In the genomic region with DNA sequence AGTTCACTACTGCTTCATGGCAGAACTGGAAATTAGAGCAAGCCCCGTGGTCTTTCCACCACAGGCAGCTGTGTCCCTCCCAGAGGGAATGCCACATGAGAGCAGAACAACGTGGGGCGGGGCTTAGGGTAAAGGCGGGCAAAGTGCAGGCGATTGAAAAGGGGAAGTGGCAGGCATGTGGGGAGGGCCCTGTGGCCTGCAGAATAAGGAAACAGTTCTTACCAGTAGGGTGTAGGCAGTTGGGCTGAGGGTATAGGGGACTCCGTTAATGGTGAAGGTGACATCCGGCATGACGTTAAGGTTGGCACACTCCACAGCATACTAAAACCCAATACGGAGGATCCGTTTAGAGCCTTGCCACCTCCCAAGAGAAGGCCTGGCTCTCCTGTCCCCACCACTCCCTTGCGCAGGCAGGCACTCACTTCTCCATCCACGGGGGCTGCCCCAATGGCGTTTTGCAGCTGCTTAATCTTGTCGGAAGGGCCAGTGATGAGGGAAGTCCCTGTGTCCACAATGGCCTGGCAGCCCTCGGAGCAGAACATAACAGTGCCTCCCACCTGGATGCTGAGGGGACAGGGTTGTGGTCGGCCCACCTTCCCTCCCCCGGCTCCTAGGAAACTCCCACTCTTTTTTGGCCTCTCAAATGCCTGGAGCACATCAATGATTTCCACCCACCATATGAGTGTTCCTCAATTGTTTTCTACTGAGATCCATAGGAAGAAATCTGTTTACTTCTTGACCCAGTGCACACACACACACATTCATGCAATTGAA, we compare ENCODE assay signal across 9 cellular contexts. TPM values are rescaled to one million over a fixed set of nuclear protein-coding genes. Genes with fewer than 3 reads are reported as not detected.
A peak's percentile ranks its signal among the peaks of the same experiment; 100 is the strongest.
DNase-seq lines count a peak whose midpoint lies in the region; ATAC-seq and TF ChIP-seq lines count a peak whose summit lies in the region.
"Had no signal": no experiment of that assay in that cellular context is flagged by ENCODE, and none has a peak within 500 bp of the region (broad histone marks: within the 10 kb centered on the region; RNA-seq: fewer than 3 reads in every experiment).

No MANE protein-coding gene starts in this region.

- no peaks in the 10 kb centered on the region for H3K9me2 ChIP-seq in SU-DHL-6 (replicated peaks; ENCODE audit: insufficient read depth, low read length)

- H2AFZ ChIP-seq in SU-DHL-6 (ENCODE audit: low read depth, low read length, severe bottlenecking), result peak overlapping the region; percentile 89

- no peaks in the 10 kb centered on the region for H3F3A ChIP-seq in SU-DHL-6 (ENCODE audit: insufficient read depth)

- H3K36me3 ChIP-seq in CD4-positive, alpha-beta memory T cell (ENCODE audit: insufficient read depth, low read length), result no peaks in the 10 kb centered on the region
- H3K36me3 ChIP-seq in SU-DHL-6 (ENCODE audit: low read length), result no peaks in the 10 kb centered on the region
- H3K36me3 ChIP-seq in heart right ventricle, result no peaks in the 10 kb centered on the region

- DNase-seq in CD4-positive, alpha-beta memory T cell, result peak in 4 of 5 donors; percentile 2 to 35 (median 17)
- DNase-seq in heart right ventricle (peak; percentile 54 to 65), NCI-H2196 treated with DMSO at 0.1 percent for 48 hours (lab: John Stamatoyannopoulos, UW; ENCODE audit: unreplicated experiment) (no peak), retina (no peak)
- DNase-seq in stimulated activated CD8-positive, alpha-beta memory T cell treated with anti-CD3 and anti-CD28 coated beads, Interleukin-7, amount 100 ng/mL, for 24 hours (ENCODE audit: low read depth), result peak; percentile 7

- ATAC-seq in GM19351 (IDR thresholded peaks at IDR 0.05; ENCODE audit: unreplicated experiment), result peak; percentile 99
- ATAC-seq in HG03196 (IDR thresholded peaks at IDR 0.05; ENCODE audit: unreplicated experiment), result peak; percentile 92
- peak; percentile 68 to 93 (median 83) for ATAC-seq in heart right ventricle

- intact Hi-C loops in CD4-positive, alpha-beta memory T cell (cut with micrococcal nuclease), result no loop called here
- intact Hi-C loops in heart right ventricle (cut with DNase I), result no loop called here

- peaks cover 5 to 14% (median 9%) of the 10 kb centered on the region in 4 donors for H3K4me1 Mint-ChIP-seq in CD4-positive, alpha-beta memory T cell

- CTCF ChIA-PET in CD4-positive, alpha-beta memory T cell (lab: Charles Lee; ENCODE audit: partially characterized antibody), result no interaction called here

- peak overlapping the region in 3 of 7 donors; percentile 25 to 67 (median 33) for H3K27ac Mint-ChIP-seq in CD4-positive, alpha-beta memory T cell
- H3K27ac Mint-ChIP-seq: nephron had no signal

- no peaks in the 10 kb centered on the region for H4K20me1 ChIP-seq in SU-DHL-6 (ENCODE audit: low read depth, low read length)

- H3K4me2 ChIP-seq in SU-DHL-6 (ENCODE audit: low read depth, low read length, poor library complexity, severe bottlenecking), result peak overlapping the region; percentile 39

- no peaks in the 10 kb centered on the region for H3K79me2 ChIP-seq in SU-DHL-6 (ENCODE audit: insufficient read depth, low read length)

- peaks cover 8% of the 10 kb centered on the region for H3K4me1 ChIP-seq in CD4-positive, alpha-beta memory T cell (ENCODE audit: insufficient read depth, low read length)
- peaks cover 0 to 22% (median 0%) of the 10 kb centered on the region in 9 donors for H3K4me1 ChIP-seq in heart right ventricle

- peak overlapping the region; percentile 29; the same call in 1 of the 2 replicates for H3K9ac ChIP-seq in SU-DHL-6 (ENCODE audit: low read length)

- H3K27ac ChIP-seq in CD4-positive, alpha-beta memory T cell (ENCODE audit: low read depth, low read length), result no peak overlapping the region
- peak overlapping the region; percentile 42 for H3K27ac ChIP-seq in SU-DHL-6 (ENCODE audit: low read depth, low read length)
- peak overlapping the region in 1 of 10 donors; percentile 61 for H3K27ac ChIP-seq in heart right ventricle

- H3K36me3 Mint-ChIP-seq in CD4-positive, alpha-beta memory T cell, result no peaks in the 10 kb centered on the region

- no peaks in the 10 kb centered on the region for H3K27me3 ChIP-seq in CD4-positive, alpha-beta memory T cell (ENCODE audit: insufficient read depth, low read length)
- H3K27me3 ChIP-seq in SU-DHL-6 (ENCODE audit: low read length) (no peaks in the 10 kb centered on the region), heart right ventricle (no peaks in the 10 kb centered on the region)

- H3K4me3 ChIP-seq in CD4-positive, alpha-beta memory T cell (ENCODE audit: low read length in 2 of 2), result no peak overlapping the region
- H3K4me3 ChIP-seq in SU-DHL-6 (ENCODE audit: insufficient read depth, low read length, poor library complexity, severe bottlenecking) (no peak overlapping the region), heart right ventricle (no peak overlapping the region)

- POLR2A ChIA-PET in CD4-positive, alpha-beta memory T cell (lab: Charles Lee; ENCODE audit: partially characterized antibody), result no interaction called here

- peak overlapping the region in 4 of 8 donors; percentile 13 to 54 (median 42) for H3K4me3 Mint-ChIP-seq in CD4-positive, alpha-beta memory T cell
- H3K4me3 Mint-ChIP-seq: nephron had no signal

- H3K9me3 ChIP-seq in CD4-positive, alpha-beta memory T cell (ENCODE audit: control insufficient read depth in 1 of 2, low read length in 2 of 2), result no peaks in the 10 kb centered on the region
- no peaks in the 10 kb centered on the region for H3K9me3 ChIP-seq in SU-DHL-6 (ENCODE audit: insufficient read depth, low read length)
- H3K9me3 ChIP-seq in heart right ventricle, result no peaks in the 10 kb centered on the region

- 71 to 77% methylated on average over 17 of the region's 17 CpGs for WGBS in heart right ventricle, 2 donors

- peaks cover 0 to 2% (median 0%) of the 10 kb centered on the region in 8 donors for H3K9me3 Mint-ChIP-seq in CD4-positive, alpha-beta memory T cell
- H3K9me3 Mint-ChIP-seq: nephron had no signal

- TF ChIP-seq CTCF in SU-DHL-6 (IDR thresholded peaks at IDR 0.05; ENCODE audit: insufficient read depth, low read length, poor library complexity, severe bottlenecking), result no peak
- TF ChIP-seq CTCF in heart right ventricle (IDR thresholded peaks at IDR 0.05), result no peak

- H3K27me3 Mint-ChIP-seq in CD4-positive, alpha-beta memory T cell, result peaks cover 0 to 2% of the 10 kb centered on the region in 2 donors

RNA-seq across cellular contexts. Expression of a gene that starts 9.1 kb away (rescaled TPM):
- 1 to 10 TPM in 1 of 2 experiments, under 1 TPM in 1; 0.78 to 1.2 TPM for total RNA-seq in CD4-positive, alpha-beta memory T cell
- polyA plus RNA-seq in CD4-positive, alpha-beta memory T cell, result not detected
- 1 to 10 TPM in 8 of 10 donors, under 1 TPM in 2; 0.49 to 4.0 (median 1.4) TPM for total RNA-seq in heart right ventricle
- polyA plus RNA-seq in heart right ventricle, result 1 to 10 TPM in 1 of 2 donors, under 1 TPM in 1; 0.74 to 1.1 TPM

RNA-seq across cellular contexts. Expression of a gene that starts 11.4 kb away (rescaled TPM):
- not detected for total RNA-seq in CD4-positive, alpha-beta memory T cell
- not detected for polyA plus RNA-seq in CD4-positive, alpha-beta memory T cell
- total RNA-seq in heart right ventricle, result not detected
- polyA plus RNA-seq in heart right ventricle, result under 1 TPM in 1 of 2 donors, not detected in 1; 0.01 TPM

RNA-seq across cellular contexts. Expression of a gene that starts 40.7 kb away (rescaled TPM):
- under 1 TPM; 0.55 TPM for total RNA-seq in CD4-positive, alpha-beta memory T cell
- polyA plus RNA-seq in CD4-positive, alpha-beta memory T cell, result under 1 TPM in 1 of 2 donors, not detected in 1; 0.30 TPM
- total RNA-seq in heart right ventricle, result 1 to 10 TPM in 1 of 10 donors, not detected in 9; 1.2 TPM
- polyA plus RNA-seq in heart right ventricle, result under 1 TPM in 1 of 2 donors, not detected in 1; 0.22 TPM

Comparison
In these comparisons a context has a peak if more than half of its experiments do, and no peak if none do; other contexts are left out.
1. DNase-seq: peak in CD4-positive, alpha-beta memory T cell (4 of 5), heart right ventricle (2 of 2) and stimulated activated CD8-positive, alpha-beta memory T cell treated with anti-CD3 and anti-CD28 coated beads, Interleukin-7, amount 100 ng/mL, for 24 hours (single experiment); none in NCI-H2196 treated with DMSO at 0.1 percent for 48 hours (single experiment) and retina (single experiment).
2. Peak in every context shown above with its lines, with median percentiles within 50 percentile points of each other: ATAC-seq.